Comparison of ENCODE assay signal across 28 cellular contexts in the genomic region with DNA sequence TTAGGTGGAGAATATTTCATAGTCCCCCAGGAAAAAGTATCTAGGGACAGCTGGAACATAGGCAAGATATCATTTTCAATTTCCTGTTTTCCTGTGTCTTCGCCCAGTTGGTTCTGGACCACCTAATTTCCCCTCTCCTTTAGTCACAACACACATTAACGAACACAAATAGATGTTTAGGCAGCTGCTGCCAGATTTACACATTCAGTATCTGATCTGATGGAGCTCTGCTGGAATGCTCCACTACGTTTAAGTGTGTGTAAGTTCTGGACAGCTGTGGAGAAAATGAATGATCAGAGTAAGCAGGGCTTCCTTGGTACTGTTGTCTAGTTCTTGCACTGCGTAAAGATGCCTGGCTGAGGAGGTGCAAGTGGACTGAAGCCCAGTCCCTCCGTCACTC.
"Had no signal": no experiment of that assay in that cellular context is flagged by ENCODE, and none has a peak within 500 bp of the region (broad histone marks: within the 10 kb centered on the region; RNA-seq: fewer than 3 reads in every experiment).

No MANE protein-coding gene starts in this region.

- H2AFZ ChIP-seq: parathyroid adenoma had no signal

- H3K27ac ChIP-seq: colonic mucosa, epithelial cell of prostate, esophagus muscularis mucosa, foreskin keratinocyte, gastroesophageal sphincter, heart left ventricle, left lung, neutrophil, parathyroid adenoma, right lobe of liver, testis, tibial nerve, upper lobe of left lung, uterus had no signal

- H3K27me3 ChIP-seq: colonic mucosa, right lobe of liver, testis, upper lobe of left lung, uterus had no signal

- H3K4me3 ChIP-seq: colonic mucosa, esophagus muscularis mucosa, gastroesophageal sphincter, heart left ventricle, left lung, right lobe of liver, testis, tibial nerve, upper lobe of left lung, uterus had no signal

- H3K9ac ChIP-seq: parathyroid adenoma had no signal

- H3K79me2 ChIP-seq: parathyroid adenoma had no signal

- H3K27ac Mint-ChIP-seq: dendritic cell treated with granulocyte-macrophage colony-stimulating factor and Interleukin-4, amounts not matched to agents 40 ng/mL and 50 ng/mL, for 4 days; endodermal cell; natural killer cell; progenitor cell of endocrine pancreas; stimulated activated effector memory CD8-positive, alpha-beta T cell treated with anti-CD3 and anti-CD28 coated beads, Interleukin-12 subunit alpha, Interleukin-12 subunit beta, amount 100 ng/mL, for 72 hours had no signal

- H3K36me3 ChIP-seq: colonic mucosa, esophagus muscularis mucosa, gastroesophageal sphincter, heart left ventricle, left lung, neutrophil, right lobe of liver, tibial nerve, upper lobe of left lung, uterus had no signal

- H3K9me3 Mint-ChIP-seq: dendritic cell treated with granulocyte-macrophage colony-stimulating factor and Interleukin-4, amounts not matched to agents 40 ng/mL and 50 ng/mL, for 4 days; endodermal cell; natural killer cell; stimulated activated effector memory CD8-positive, alpha-beta T cell treated with anti-CD3 and anti-CD28 coated beads, Interleukin-12 subunit alpha, Interleukin-12 subunit beta, amount 100 ng/mL, for 72 hours had no signal

- H3K9me3 ChIP-seq: colonic mucosa, esophagus muscularis mucosa, gastroesophageal sphincter, heart left ventricle, left lung, neutrophil, right lobe of liver, testis, tibial nerve, upper lobe of left lung, uterus had no signal

- H3K36me3 Mint-ChIP-seq: natural killer cell; stimulated activated effector memory CD8-positive, alpha-beta T cell treated with anti-CD3 and anti-CD28 coated beads, Interleukin-12 subunit alpha, Interleukin-12 subunit beta, amount 100 ng/mL, for 72 hours had no signal

- H3K4me3 Mint-ChIP-seq: dendritic cell treated with granulocyte-macrophage colony-stimulating factor and Interleukin-4, amounts not matched to agents 40 ng/mL and 50 ng/mL, for 4 days; natural killer cell; stimulated activated effector memory CD8-positive, alpha-beta T cell treated with anti-CD3 and anti-CD28 coated beads, Interleukin-12 subunit alpha, Interleukin-12 subunit beta, amount 100 ng/mL, for 72 hours had no signal

- DNase-seq: colonic mucosa; effector CD8-positive, alpha-beta T cell; endodermal cell; foreskin keratinocyte; heart left ventricle; hippocampal formation; left cardiac atrium; left lung; mesendoderm; midbrain; natural killer cell; right lobe of liver; stimulated activated CD4-positive, alpha-beta T cell treated with anti-CD3 and anti-CD28 coated beads, Interleukin-2, amount 100 ng/mL, for 24 hours; stimulated activated CD4-positive, alpha-beta T cell treated with anti-CD3 and anti-CD28 coated beads, Interleukin-4, amount 100 ng/mL, for 24 hours; stimulated activated naive CD8-positive, alpha-beta T cell treated with anti-CD3 and anti-CD28 coated beads, Interleukin-15, Interleukin-2, amounts not matched to agents 100 U/mL and 50 U/mL, for 24 hours; testis; upper lobe of left lung; uterus had no signal

- H3K4me1 ChIP-seq: colonic mucosa, foreskin keratinocyte, left lung, parathyroid adenoma, testis, uterus had no signal

- FAIRE-seq: islet of Langerhans had no signal

- ATAC-seq: gastroesophageal sphincter had no signal
